ENCODE assay signal across 8 cellular contexts in the genomic region with DNA sequence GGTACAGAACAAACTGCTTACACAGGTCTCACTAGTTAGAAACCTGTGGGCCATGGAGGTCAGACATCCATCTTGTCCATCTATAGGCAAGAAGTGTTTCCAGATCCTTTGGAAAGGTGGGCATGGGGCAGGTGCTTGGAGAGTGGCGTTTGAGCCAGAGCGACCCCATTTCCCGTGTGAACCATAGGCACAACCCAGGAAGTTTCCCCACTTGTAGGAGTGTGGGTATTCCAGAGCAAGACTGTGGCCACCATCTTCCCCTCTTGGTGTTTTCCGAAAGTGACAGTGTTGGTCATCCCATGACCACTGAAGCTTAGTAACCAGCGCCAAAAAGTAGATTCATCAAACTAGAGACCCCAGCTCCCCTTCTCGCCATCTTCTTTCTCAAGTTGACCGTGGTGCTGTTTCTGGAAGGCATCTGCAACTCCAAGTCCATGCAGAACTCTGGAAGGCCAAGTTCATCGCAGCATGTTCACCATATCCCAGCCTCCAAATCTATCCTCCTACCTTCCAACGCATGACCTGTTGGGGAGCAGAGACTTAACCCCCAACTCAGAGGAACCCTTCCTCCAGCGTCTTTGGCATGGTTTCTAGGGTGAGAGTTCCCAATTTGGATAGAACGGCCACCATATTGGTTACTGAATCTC.
"Had no signal": no experiment of that assay in that cellular context is flagged by ENCODE, and none has a peak within 500 bp of the region (broad histone marks: within the 10 kb centered on the region; RNA-seq: fewer than 3 reads in every experiment).

No MANE protein-coding gene starts in this region.

- FAIRE-seq: G401.6, GM12878, GM12891, GM12892, GM18507, GM19239 had no signal

- DNase-seq: GDM1, GF-D8 had no signal

- H3K4me3 ChIP-seq: GM12878 had no signal

- ATAC-seq: GM12878 had no signal
